ENCODE assay signal across 13 cellular contexts in genomic region chr2:18546586-18546985, GRCh38. TPM values are rescaled to one million over a fixed set of nuclear protein-coding genes. Genes with fewer than 3 reads are reported as not detected.
DNase-seq lines count a peak whose midpoint lies in the region; ATAC-seq, FAIRE-seq and TF ChIP-seq lines count a peak whose summit lies in the region.
"Had no signal": no experiment of that assay in that cellular context is flagged by ENCODE, and none has a peak within 500 bp of the region (broad histone marks: within the 10 kb centered on the region; RNA-seq: fewer than 3 reads in every experiment).

No MANE protein-coding gene starts in this region.

- no TSS peak for BruUV-seq in HepG2 (replicated peaks; lab: Mats Ljungman, UMichigan)

- POLR2A ChIA-PET in HepG2 (lab: Yijun Ruan, JAX), result interaction anchor here (1.4 kb wide), 1 partner anchor 13 kb away, joined by 14 read pairs; the partner anchor contains the start of gene RDH14

- H3K4me3 Mint-ChIP-seq in T-helper 2 cell treated with Interferon-gamma antibody and Interleukin-4, amounts not matched to agents 5 μg/mL and 100 μg/mL, for 36 hours, result peak overlapping the region; percentile 46
- H3K4me3 Mint-ChIP-seq: nephron progenitor cell had no signal

- H3K79me2 ChIP-seq in HepG2 (ENCODE audit: insufficient read depth, low read length), result no peaks in the 10 kb centered on the region
- H3K79me2 ChIP-seq in Loucy (ENCODE audit: insufficient read depth, low read length), result no peaks in the 10 kb centered on the region

- peaks cover 2% of the 10 kb centered on the region for H3K27me3 Mint-ChIP-seq in T-helper 2 cell treated with Interferon-gamma antibody and Interleukin-4, amounts not matched to agents 5 μg/mL and 100 μg/mL, for 36 hours (ENCODE audit: low read depth)

- H3K4me1 Mint-ChIP-seq in T-helper 2 cell treated with Interferon-gamma antibody and Interleukin-4, amounts not matched to agents 5 μg/mL and 100 μg/mL, for 36 hours (ENCODE audit: low read depth), result peaks cover 24% of the 10 kb centered on the region

- intact Hi-C loops in HepG2 (cut with micrococcal nuclease; ENCODE audit: unreplicated experiment) (no loop called here), right lobe of liver (cut with DNase I) (no loop called here), colonic mucosa (cut with DNase I) (no loop called here)

- FAIRE-seq in HepG2 (lab: Jason Lieb, UNC) (no peak), HTR-8/SVneo (lab: Jason Lieb, UNC) (no peak)

- H3K9me3 ChIP-seq in HepG2 (ENCODE audit: low read length) (no peaks in the 10 kb centered on the region), right lobe of liver (no peaks in the 10 kb centered on the region), Loucy (ENCODE audit: insufficient read depth, low read depth, low read length) (no peaks in the 10 kb centered on the region), stomach smooth muscle (ENCODE audit: control insufficient read depth in 2 of 2, low read length in 2 of 2) (no peaks in the 10 kb centered on the region), colonic mucosa (no peaks in the 10 kb centered on the region)

- peak; percentile 61 for ATAC-seq in HepG2
- no peak for ATAC-seq in right lobe of liver
- no peak for ATAC-seq in HG03196 (IDR thresholded peaks at IDR 0.05; ENCODE audit: unreplicated experiment)

- no peaks in the 10 kb centered on the region for H3K36me3 ChIP-seq in HepG2 (replicated peaks in 1 of 2; ENCODE audit: control insufficient read depth in 1 of 2, insufficient read depth in 2 of 2, low read length in 2 of 2)
- H3K36me3 ChIP-seq in right lobe of liver, result no peaks in the 10 kb centered on the region
- H3K36me3 ChIP-seq in Loucy (ENCODE audit: insufficient read depth, low read length), result no peaks in the 10 kb centered on the region
- H3K36me3 ChIP-seq in stomach smooth muscle (ENCODE audit: control insufficient read depth in 2 of 2, insufficient read depth in 2 of 2, low read length in 2 of 2), result no peaks in the 10 kb centered on the region
- H3K36me3 ChIP-seq in colonic mucosa, result no peaks in the 10 kb centered on the region

- H3K27ac ChIP-seq in HepG2 (ENCODE audit: extremely low read length, insufficient read depth, low read length) (no peak overlapping the region), right lobe of liver (no peak overlapping the region), stomach smooth muscle (ENCODE audit: low read length) (peak overlapping the region; percentile 13), colonic mucosa (no peak overlapping the region)

- H3K4me3 ChIP-seq in HepG2 (replicated peaks in 1 of 3; ENCODE audit: insufficient read depth in 1 of 3, low read depth in 2 of 3, low read length in 3 of 3) (no peak overlapping the region), right lobe of liver (no peak overlapping the region), Loucy (ENCODE audit: low read length, poor library complexity, severe bottlenecking) (peak overlapping the region; percentile 22), stomach smooth muscle (ENCODE audit: low read length in 2 of 2) (peak overlapping the region in 1 of 2 donors; percentile 23), colonic mucosa (no peak overlapping the region)

- H3K36me3 Mint-ChIP-seq in T-helper 2 cell treated with Interferon-gamma antibody and Interleukin-4, amounts not matched to agents 5 μg/mL and 100 μg/mL, for 36 hours (ENCODE audit: low read depth), result peaks cover 11% of the 10 kb centered on the region

- TF ChIP-seq RAD21 in HepG2 (CRISPR knock-in tag; IDR thresholded peaks at IDR 0.05), result no peak

- no peaks in the 10 kb centered on the region for H3K9me2 ChIP-seq in Loucy (replicated peaks; ENCODE audit: low read depth, low read length)

- H3F3A ChIP-seq in Loucy (ENCODE audit: low read depth), result no peaks in the 10 kb centered on the region

- H3K9ac ChIP-seq in HepG2 (ENCODE audit: insufficient read depth, low read depth, low read length) (no peak overlapping the region), Loucy (ENCODE audit: low read depth, low read length, poor library complexity, severe bottlenecking) (peak overlapping the region; percentile 4), stomach smooth muscle (ENCODE audit: low read length in 2 of 2) (no peak overlapping the region), colonic mucosa (ENCODE audit: low read depth in 2 of 2, low read length in 2 of 2) (no peak overlapping the region)

- no peak overlapping the region for H3K27ac Mint-ChIP-seq in T-helper 2 cell treated with Interferon-gamma antibody and Interleukin-4, amounts not matched to agents 5 μg/mL and 100 μg/mL, for 36 hours
- H3K27ac Mint-ChIP-seq: nephron progenitor cell had no signal

- H3K9me3 Mint-ChIP-seq in T-helper 2 cell treated with Interferon-gamma antibody and Interleukin-4, amounts not matched to agents 5 μg/mL and 100 μg/mL, for 36 hours, result peaks cover 3% of the 10 kb centered on the region
- H3K9me3 Mint-ChIP-seq: nephron progenitor cell had no signal

- CTCF ChIA-PET in HepG2 (lab: Yijun Ruan, JAX; ENCODE audit: low intra/inter-chr PET ratio, low total read pairs), result no interaction called here

- WGBS in HepG2 (ENCODE audit: low lambda C conversion rate), result 5% methylated on average over 2 of the region's 2 CpGs
- 76% methylated on average over 2 of the region's 2 CpGs for WGBS in right lobe of liver (ENCODE audit: insufficient coverage, low coverage, low lambda C conversion rate, missing lambda C conversion rate)

- peak; percentile 25 for DNase-seq in HepG2 (ENCODE audit: low spot score)
- no peak for DNase-seq in right lobe of liver
- no peak for DNase-seq in T-helper 2 cell treated with Interferon-gamma antibody and Interleukin-4, amounts not matched to agents 5 μg/mL and 100 μg/mL, for 36 hours (ENCODE audit: low spot score)
- DNase-seq in HTR-8/SVneo (ENCODE audit: insufficient read length, low spot score), result no peak
- DNase-seq in colonic mucosa, result no peak
- DNase-seq: hippocampal formation; nephron progenitor cell; stimulated activated CD4-positive, alpha-beta T cell treated with anti-CD3 and anti-CD28 coated beads, Interleukin-4, amount 100 ng/mL, for 4 hours had no signal

- H3K4me1 ChIP-seq in HepG2 (ENCODE audit: insufficient read depth, low read length) (peaks cover 11% of the 10 kb centered on the region; the same call in 1 of the 2 replicates), right lobe of liver (peaks cover 0 to 2% (median 0%) of the 10 kb centered on the region in 4 donors), Loucy (ENCODE audit: insufficient read depth, low read length, poor library complexity, severe bottlenecking) (peaks cover 15% of the 10 kb centered on the region), stomach smooth muscle (ENCODE audit: control insufficient read depth, insufficient read depth, low read length) (peaks cover 4% of the 10 kb centered on the region), colonic mucosa (no peaks in the 10 kb centered on the region)

- H3K27me3 ChIP-seq in HepG2 (ENCODE audit: control insufficient read depth in 1 of 2, insufficient read depth in 2 of 2, low read length in 2 of 2) (no peaks in the 10 kb centered on the region), right lobe of liver (no peaks in the 10 kb centered on the region), Loucy (ENCODE audit: insufficient read depth, low read length, poor library complexity, severe bottlenecking) (no peaks in the 10 kb centered on the region), stomach smooth muscle (ENCODE audit: control insufficient read depth in 1 of 2, insufficient read depth in 2 of 2, low read length in 2 of 2) (no peaks in the 10 kb centered on the region), colonic mucosa (no peaks in the 10 kb centered on the region)

- TF ChIP-seq CTCF in HepG2 (CRISPR knock-in tag; IDR thresholded peaks at IDR 0.05) (no peak), right lobe of liver (IDR thresholded peaks at IDR 0.05) (no peak), Loucy (conservative IDR thresholded peaks at IDR 0.05; ENCODE audit: low read length) (no peak), colonic mucosa (IDR thresholded peaks at IDR 0.05) (no peak)

- no peak for TF ChIP-seq POLR2A in HepG2 (IDR thresholded peaks at IDR 0.05; ENCODE audit: insufficient read depth in 1 of 2, low read depth in 2 of 2, low read length in 2 of 2)
- no peak for TF ChIP-seq POLR2A in right lobe of liver (IDR thresholded peaks at IDR 0.05)

- TF ChIP-seq EP300 in HepG2 (IDR thresholded peaks at IDR 0.05; ENCODE audit: low read depth in 2 of 2, low read length in 2 of 2) (no peak), HepG2 (CRISPR knock-in tag; IDR thresholded peaks at IDR 0.05; ENCODE audit: borderline replicate concordance) (no peak)

- H3K4me2 ChIP-seq in HepG2 (ENCODE audit: low read depth, low read length) (no peak overlapping the region), Loucy (ENCODE audit: low read depth, low read length, poor library complexity, severe bottlenecking) (peak overlapping the region; percentile 43)

- H4K20me1 ChIP-seq in HepG2 (ENCODE audit: insufficient read depth, low read length) (no peaks in the 10 kb centered on the region), Loucy (ENCODE audit: insufficient read depth, low read length, poor library complexity, severe bottlenecking) (no peaks in the 10 kb centered on the region)

- in situ Hi-C loops in HepG2 (cut with HindIII; ENCODE audit: extremely low pct_ligation_motif_present, low pct_unique_long_range_greater_than_20kb), result no loop called here

- H2AFZ ChIP-seq in HepG2 (ENCODE audit: low read length) (no peak overlapping the region), Loucy (ENCODE audit: low read length) (peak overlapping the region; percentile 42)

RNA-seq across cellular contexts. Expression of gene RDH14, which starts 13.9 kb away (rescaled TPM):
- total RNA-seq in HepG2 (2016; rRNA removed; fragmentation: Illumina TruSeq; extraction: Trizol) (37.4 and 39.9 TPM in 2 replicates), right lobe of liver (10 to 100 TPM in 5 of 6 experiments, 1 to 10 TPM in 1; 9.2 to 21.5 (median 12.8) TPM), colonic mucosa (10 to 100 TPM; 20.2 to 23.8 TPM)
- 15.3 and 17.0 TPM in 2 replicates for total RNA-seq in HepG2 (2016; cell fraction: cytosol; rRNA removed; fragmentation: Illumina TruSeq; extraction: Trizol; ENCODE audit: low read depth)
- 34.6 and 37.8 TPM in 2 replicates for total RNA-seq in HepG2 (2016; cell fraction: insoluble cytoplasmic fraction; rRNA removed; fragmentation: Illumina TruSeq; extraction: Trizol)
- 32.5 and 33.9 TPM in 2 replicates for total RNA-seq in HepG2 (2016; cell fraction: membrane; rRNA removed; fragmentation: Illumina TruSeq; extraction: Trizol)
- total RNA-seq in HepG2 (2016; cell fraction: nucleus; rRNA removed; fragmentation: Illumina TruSeq; extraction: Trizol), result 32.4 and 33.3 TPM in 2 replicates
- 22.8 and 27.4 TPM in 2 replicates for polyA plus RNA-seq in HepG2 (2011; rRNA removed)
- 14.4 and 20.5 TPM in 2 replicates for polyA plus RNA-seq in HepG2 (2011; cell fraction: cytosol; rRNA removed)
- polyA plus RNA-seq in HepG2 (2011; cell fraction: nucleus; rRNA removed), result 6.1 and 7.8 TPM in 2 replicates
- polyA plus RNA-seq in HepG2 (2012), result 19.2 and 23.3 TPM in 2 replicates
- 14.0 and 14.5 TPM in 2 replicates for polyA plus RNA-seq in HepG2 (2016; cell fraction: cytosol; fragmentation: Illumina TruSeq; extraction: Trizol; ENCODE audit: low read depth)
- 36.2 and 44.0 TPM in 2 replicates for polyA plus RNA-seq in HepG2 (2016; cell fraction: insoluble cytoplasmic fraction; fragmentation: Illumina TruSeq; extraction: Trizol; ENCODE audit: low read depth)
- polyA plus RNA-seq in HepG2 (2016; cell fraction: membrane; fragmentation: Illumina TruSeq; extraction: Trizol; ENCODE audit: low read depth), result 23.0 and 23.2 TPM in 2 replicates
- 55.4 and 58.2 TPM in 2 replicates for polyA plus RNA-seq in HepG2 (2016; cell fraction: nucleus; fragmentation: Illumina TruSeq; extraction: Trizol; ENCODE audit: insufficient read depth, low read depth)
- polyA minus RNA-seq in HepG2 (2011; rRNA and poly(A)+ RNA removed; ENCODE audit: low replicate concordance), result 5.4 and 8.6 TPM in 2 replicates
- polyA minus RNA-seq in HepG2 (2011; cell fraction: cytosol; rRNA and poly(A)+ RNA removed), result 14.2 and 16.1 TPM in 2 replicates
- polyA minus RNA-seq in HepG2 (2011; cell fraction: nucleus; rRNA and poly(A)+ RNA removed), result 12.5 and 18.0 TPM in 2 replicates

RNA-seq across cellular contexts. Expression of gene NT5C1B, which starts 42.8 kb away (rescaled TPM):
- not detected in 2 replicates for total RNA-seq in HepG2 (2016; rRNA removed; fragmentation: Illumina TruSeq; extraction: Trizol)
- not detected in 2 replicates for total RNA-seq in HepG2 (2016; cell fraction: cytosol; rRNA removed; fragmentation: Illumina TruSeq; extraction: Trizol; ENCODE audit: low read depth)
- total RNA-seq in HepG2 (2016; cell fraction: insoluble cytoplasmic fraction; rRNA removed; fragmentation: Illumina TruSeq; extraction: Trizol), result not detected in 2 replicates
- not detected in 2 replicates for total RNA-seq in HepG2 (2016; cell fraction: membrane; rRNA removed; fragmentation: Illumina TruSeq; extraction: Trizol)
- total RNA-seq in HepG2 (2016; cell fraction: nucleus; rRNA removed; fragmentation: Illumina TruSeq; extraction: Trizol), result not detected in 2 replicates
- polyA plus RNA-seq in HepG2 (2011; rRNA removed), result not detected in 2 replicates
- not detected in 2 replicates for polyA plus RNA-seq in HepG2 (2011; cell fraction: cytosol; rRNA removed)
- not detected in 2 replicates for polyA plus RNA-seq in HepG2 (2011; cell fraction: nucleus; rRNA removed)
- polyA plus RNA-seq in HepG2 (2012), result 0.16 and 0.17 TPM in 2 replicates
- not detected in 2 replicates for polyA plus RNA-seq in HepG2 (2016; cell fraction: cytosol; fragmentation: Illumina TruSeq; extraction: Trizol; ENCODE audit: low read depth)
- not detected in 2 replicates for polyA plus RNA-seq in HepG2 (2016; cell fraction: insoluble cytoplasmic fraction; fragmentation: Illumina TruSeq; extraction: Trizol; ENCODE audit: low read depth)
- polyA plus RNA-seq in HepG2 (2016; cell fraction: membrane; fragmentation: Illumina TruSeq; extraction: Trizol; ENCODE audit: low read depth), result not detected in 2 replicates
- polyA plus RNA-seq in HepG2 (2016; cell fraction: nucleus; fragmentation: Illumina TruSeq; extraction: Trizol; ENCODE audit: insufficient read depth, low read depth), result not detected in 2 replicates
- not detected in 2 replicates for polyA minus RNA-seq in HepG2 (2011; rRNA and poly(A)+ RNA removed; ENCODE audit: low replicate concordance)
- polyA minus RNA-seq in HepG2 (2011; cell fraction: cytosol; rRNA and poly(A)+ RNA removed), result not detected in 2 replicates
- not detected in 2 replicates for polyA minus RNA-seq in HepG2 (2011; cell fraction: nucleus; rRNA and poly(A)+ RNA removed)
- not detected for total RNA-seq in right lobe of liver
- not detected for total RNA-seq in colonic mucosa
- total RNA-seq: NCI-H460 had no signal
- polyA plus RNA-seq: BJ had no signal
